ENCODE assay signal across 8 cellular contexts in the genomic region with DNA sequence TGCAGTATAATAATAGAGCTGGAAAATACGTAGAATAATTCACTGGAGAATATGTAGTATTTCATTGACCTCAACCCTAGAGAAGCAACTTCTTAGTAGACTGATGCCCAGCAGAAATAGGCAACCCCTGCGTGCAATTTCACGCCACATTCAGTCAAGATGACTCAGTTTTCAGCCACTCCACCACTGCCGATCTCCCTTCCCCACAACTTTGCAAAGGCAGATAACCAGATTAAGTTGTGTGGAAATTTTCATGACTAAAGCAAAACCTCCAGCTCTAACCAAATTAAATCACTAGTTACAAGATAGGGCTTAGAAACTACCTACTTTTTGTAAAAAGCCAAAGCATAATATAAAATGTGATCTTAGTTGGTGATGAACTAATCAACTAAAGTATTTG.
DNase-seq lines count a peak whose midpoint lies in the region; ATAC-seq lines count a peak whose summit lies in the region.

No MANE protein-coding gene starts in this region.

- ATAC-seq in GM18870 (IDR thresholded peaks at IDR 0.05; ENCODE audit: unreplicated experiment): peak; percentile 41
- no peak for ATAC-seq in memory B cell (ENCODE audit: low read depth)
- ATAC-seq in GM21737 (IDR thresholded peaks at IDR 0.05; ENCODE audit: unreplicated experiment): no peak

- no peak overlapping the region for H3K4me3 ChIP-seq in MG63

- H3K27me3 Mint-ChIP-seq in activated T-cell treated with anti-CD3 and anti-CD28 coated beads, Interleukin-2, amount 50 U/mL, for 24 hours: no peaks in the 10 kb centered on the region
- no peaks in the 10 kb centered on the region for H3K27me3 Mint-ChIP-seq in memory B cell

- H3K36me3 Mint-ChIP-seq in activated T-cell treated with anti-CD3 and anti-CD28 coated beads, Interleukin-2, amount 50 U/mL, for 24 hours (ENCODE audit: low read depth): peaks cover 4% of the 10 kb centered on the region
- no peaks in the 10 kb centered on the region for H3K36me3 Mint-ChIP-seq in memory B cell

- H3K4me3 Mint-ChIP-seq in activated T-cell treated with anti-CD3 and anti-CD28 coated beads, Interleukin-2, amount 50 U/mL, for 24 hours: peak overlapping the region; percentile 49
- H3K4me3 Mint-ChIP-seq in memory B cell: peak overlapping the region; percentile 58

- H3K36me3 ChIP-seq in MG63: 0 out of 2 replicates have a peak, but pooled peaks cover 3% of the 10 kb centered on the region

- no peaks in the 10 kb centered on the region for H3K27me3 ChIP-seq in MG63

- DNase-seq in MG63 (peak; percentile 72), memory B cell (ENCODE audit: low spot score in 2 of 2) (no peak), NCI-H1105 (lab: John Stamatoyannopoulos, UW) (no peak), GOT3 (lab: John Stamatoyannopoulos, UW) (no peak), NCI-H2081 (lab: John Stamatoyannopoulos, UW) (no peak)
- DNase-seq in activated T-cell treated with anti-CD3 and anti-CD28 coated beads, Interleukin-2, amount 50 U/mL, for 24 hours: peak; percentile 61

- H3K27ac Mint-ChIP-seq in activated T-cell treated with anti-CD3 and anti-CD28 coated beads, Interleukin-2, amount 50 U/mL, for 24 hours: peak overlapping the region; percentile 94
- H3K27ac Mint-ChIP-seq in memory B cell: peak overlapping the region; percentile 89

- no peaks in the 10 kb centered on the region for H3K9me3 ChIP-seq in MG63

- peaks cover 94% of the 10 kb centered on the region for H3K4me1 Mint-ChIP-seq in activated T-cell treated with anti-CD3 and anti-CD28 coated beads, Interleukin-2, amount 50 U/mL, for 24 hours (ENCODE audit: low read depth)
- H3K4me1 Mint-ChIP-seq in memory B cell: peaks cover 45% of the 10 kb centered on the region

- peaks cover 2% of the 10 kb centered on the region for H3K9me3 Mint-ChIP-seq in activated T-cell treated with anti-CD3 and anti-CD28 coated beads, Interleukin-2, amount 50 U/mL, for 24 hours
- no peaks in the 10 kb centered on the region for H3K9me3 Mint-ChIP-seq in memory B cell

Comparison
In these comparisons a context has a peak if more than half of its experiments do, and no peak if none do; other contexts are left out.
1. DNase-seq: peak in MG63 (single experiment) and activated T-cell treated with anti-CD3 and anti-CD28 coated beads, Interleukin-2, amount 50 U/mL, for 24 hours (single experiment); none in memory B cell (0 of 2), NCI-H1105 (single experiment), GOT3 (single experiment) and NCI-H2081 (0 of 2).